Comparison of ENCODE assay signal across 16 cellular contexts in the genomic region with DNA sequence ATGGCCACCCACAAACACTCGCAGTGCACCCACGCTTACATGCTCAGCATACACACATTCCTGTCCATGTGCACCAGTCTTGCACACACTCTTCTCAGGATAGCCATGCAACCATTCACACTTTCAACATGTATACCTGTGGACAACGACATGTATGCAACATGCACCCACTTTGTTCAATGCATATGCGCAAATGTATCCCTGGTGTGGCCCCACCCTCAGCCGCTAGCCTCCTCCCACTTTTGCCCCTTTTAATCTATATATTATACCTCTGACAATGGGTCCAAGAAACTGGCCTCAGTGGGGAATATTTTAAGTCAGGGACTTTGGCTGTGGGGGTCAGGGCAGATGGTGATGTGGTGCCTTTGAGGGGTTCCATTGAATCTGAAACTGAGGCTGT. TPM values are rescaled to one million over a fixed set of nuclear protein-coding genes. Genes with fewer than 3 reads are reported as not detected.
A peak's percentile ranks its signal among the peaks of the same experiment; 100 is the strongest.
DNase-seq lines count a peak whose midpoint lies in the region; ATAC-seq and TF ChIP-seq lines count a peak whose summit lies in the region.
"Had no signal": no experiment of that assay in that cellular context is flagged by ENCODE, and none has a peak within 500 bp of the region (broad histone marks: within the 10 kb centered on the region; RNA-seq: fewer than 3 reads in every experiment).

No MANE protein-coding gene starts in this region.

- H4K20me1 ChIP-seq in IMR-90 (ENCODE audit: insufficient read depth, low read length): no peaks in the 10 kb centered on the region
- H4K20me1 ChIP-seq in Karpas-422 (ENCODE audit: insufficient read depth, low read depth, low read length): no peaks in the 10 kb centered on the region

- DNase-seq in IMR-90: no peak
- DNase-seq in mesenchymal stem cell: no peak
- DNase-seq in tibial nerve (ENCODE audit: low spot score in 2 of 2): no peak
- no peak for DNase-seq in A673 (ENCODE audit: low spot score)
- DNase-seq in Karpas-422: no peak
- DNase-seq: 8988T; BE2C; Caco-2; CD8-positive, alpha-beta memory T cell; DND-41; GDM1; H9 had no signal

- H3K18ac ChIP-seq in IMR-90 (ENCODE audit: low read depth, low read length): no peak overlapping the region
- H3K18ac ChIP-seq in mesenchymal stem cell (ENCODE audit: low read depth in 1 of 2, low read length in 2 of 2): peak overlapping the region in 1 of 2 experiments; percentile 15

- TF ChIP-seq CTCF in IMR-90 (conservative IDR thresholded peaks at IDR 0.05; ENCODE audit: low read depth, low read length): no peak
- TF ChIP-seq CTCF in tibial nerve (IDR thresholded peaks at IDR 0.05): no peak
- TF ChIP-seq CTCF in A673 (conservative IDR thresholded peaks at IDR 0.05; ENCODE audit: low read depth, low read length): no peak

- H3K4ac ChIP-seq in IMR-90 (ENCODE audit: low read depth, low read length) (peak overlapping the region; percentile 74; the same call in 1 of the 2 replicates), mesenchymal stem cell (ENCODE audit: low read depth in 1 of 2, low read length in 2 of 2) (no peak overlapping the region)

- CTCF ChIA-PET in IMR-90 (lab: Yijun Ruan, JAX): no interaction called here
- CTCF ChIA-PET in A673 (lab: Charles Lee): no interaction called here

- no peak overlapping the region for H4K5ac ChIP-seq in IMR-90 (ENCODE audit: low read depth, low read length)

- TF ChIP-seq EP300 in tibial nerve (IDR thresholded peaks at IDR 0.05): no peak

- H3K4me2 ChIP-seq in IMR-90 (ENCODE audit: low read depth, low read length) (no peak overlapping the region), mesenchymal stem cell (ENCODE audit: low read length, poor library complexity, severe bottlenecking) (no peak overlapping the region), Karpas-422 (ENCODE audit: low read depth, low read length, poor library complexity, severe bottlenecking) (no peak overlapping the region)

- H3K79me1 ChIP-seq in IMR-90 (ENCODE audit: low read depth in 1 of 2, low read length in 2 of 2) (peaks cover 0 to 20% of the 10 kb centered on the region in 2 experiments; a peak in 1 of 4 replicates), mesenchymal stem cell (replicated peaks; ENCODE audit: low read length, poor library complexity, severe bottlenecking) (no peaks in the 10 kb centered on the region)

- H2AK5ac ChIP-seq in IMR-90 (ENCODE audit: low read depth, low read length): peak overlapping the region; percentile 60
- no peak overlapping the region for H2AK5ac ChIP-seq in mesenchymal stem cell (ENCODE audit: low read length, severe bottlenecking)

- H4K8ac ChIP-seq in IMR-90 (ENCODE audit: low read depth in 2 of 2, low read length in 2 of 2) (no peak overlapping the region), mesenchymal stem cell (ENCODE audit: low read length) (no peak overlapping the region)

- POLR2A ChIA-PET in IMR-90 (lab: Charles Lee; ENCODE audit: unreplicated experiment) (no interaction called here), A673 (lab: Charles Lee; ENCODE audit: low non-redundant PET) (no interaction called here)

- H3K36me3 ChIP-seq in ACC112 (ENCODE audit: insufficient read depth, low read length) (no peaks in the 10 kb centered on the region), IMR-90 (ENCODE audit: control insufficient read depth, insufficient read depth, low read length) (no peaks in the 10 kb centered on the region), mesenchymal stem cell (ENCODE audit: control insufficient read depth in 1 of 2, insufficient read depth in 2 of 2, low read depth in 1 of 2, low read length in 2 of 2) (no peaks in the 10 kb centered on the region), tibial nerve (no peaks in the 10 kb centered on the region), A673 (ENCODE audit: insufficient read depth, low read length, poor library complexity, severe bottlenecking) (no peaks in the 10 kb centered on the region), Karpas-422 (ENCODE audit: insufficient read depth, low read length) (no peaks in the 10 kb centered on the region)
- H3K36me3 ChIP-seq: BE2C had no signal

- H3K14ac ChIP-seq in IMR-90 (replicated peaks; ENCODE audit: low read depth, low read length) (0 out of 2 replicates have a peak overlapping the region, but pooled peaks have one; percentile 31), mesenchymal stem cell (ENCODE audit: low read length in 2 of 2) (no peak overlapping the region)

- H4K91ac ChIP-seq in IMR-90 (ENCODE audit: insufficient read depth, low read depth, low read length) (no peak overlapping the region; the same call in 1 of the 2 replicates), mesenchymal stem cell (ENCODE audit: low read length) (peak overlapping the region; percentile 67)

- H2BK120ac ChIP-seq in IMR-90 (ENCODE audit: low read depth, low read length) (peak overlapping the region; percentile 69), mesenchymal stem cell (ENCODE audit: low read depth, low read length) (no peak overlapping the region)

- no peak overlapping the region for H2BK20ac ChIP-seq in IMR-90 (ENCODE audit: low read depth, low read length)

- dilution Hi-C loops in IMR-90 (cut with HindIII; ENCODE audit: low sequenced_read_pairs, unreplicated experiment): no loop called here

- WGBS in IMR-90 (ENCODE audit: extremely low coverage in 2 of 2, insufficient read length in 1 of 2), 2 experiments: 100% methylated on average over 3 of the region's 5 CpGs; no CpG with 5 or more reads in 1 of the 2 experiments
- WGBS in mesenchymal stem cell: 95% methylated on average over 4 of the region's 5 CpGs
- WGBS in tibial nerve, 2 donors: 56 to 58% methylated on average over 5 of the region's 5 CpGs

- H3K9ac ChIP-seq in IMR-90 (ENCODE audit: low read depth, low read length) (no peak overlapping the region), mesenchymal stem cell (ENCODE audit: low read length) (no peak overlapping the region), Karpas-422 (ENCODE audit: low read length) (no peak overlapping the region)

- H2BK12ac ChIP-seq in mesenchymal stem cell (ENCODE audit: low read length in 2 of 2): peak overlapping the region in 1 of 2 experiments; percentile 3

- H3K56ac ChIP-seq in IMR-90 (ENCODE audit: extremely low read depth, insufficient read depth, low read length): no peak overlapping the region; the same call in 1 of the 2 replicates

- H2AFZ ChIP-seq in ACC112 (ENCODE audit: low read length, unreplicated experiment) (no peak overlapping the region), IMR-90 (replicated peaks; ENCODE audit: low read length, poor library complexity) (no peak overlapping the region), mesenchymal stem cell (ENCODE audit: low read depth, low read length) (no peak overlapping the region), Karpas-422 (ENCODE audit: low read length) (no peak overlapping the region)
- H2AFZ ChIP-seq: GM23338 had no signal

- intact Hi-C loops in IMR-90 (cut with micrococcal nuclease) (no loop called here), A673 (cut with micrococcal nuclease; ENCODE audit: unreplicated experiment) (no loop called here)

- no peak for TF ChIP-seq POLR2A in IMR-90 (IDR thresholded peaks at IDR 0.05; ENCODE audit: low read depth, low read length)
- no peak for TF ChIP-seq POLR2A in tibial nerve (IDR thresholded peaks at IDR 0.05)

- H3K23ac ChIP-seq in IMR-90 (ENCODE audit: low read depth, low read length) (0 out of 2 replicates have a peak overlapping the region, but pooled peaks have one; percentile 15), mesenchymal stem cell (ENCODE audit: low read length in 2 of 2) (no peak overlapping the region)

- H3K4me1 ChIP-seq in ACC112 (ENCODE audit: control insufficient read depth, insufficient read depth, low read length, unreplicated experiment): peaks cover 37% of the 10 kb centered on the region
- peaks cover 9% of the 10 kb centered on the region for H3K4me1 ChIP-seq in IMR-90 (ENCODE audit: control insufficient read depth, insufficient read depth, low read length)
- H3K4me1 ChIP-seq in mesenchymal stem cell (ENCODE audit: control insufficient read depth, insufficient read depth, low read depth, low read length): peaks cover 10% of the 10 kb centered on the region
- peaks cover 0 to 45% (median 12%) of the 10 kb centered on the region in 4 donors for H3K4me1 ChIP-seq in tibial nerve
- H3K4me1 ChIP-seq in A673 (ENCODE audit: insufficient read depth, low read length, poor library complexity, severe bottlenecking): no peaks in the 10 kb centered on the region
- H3K4me1 ChIP-seq in Karpas-422 (ENCODE audit: low read length): peaks cover 49% of the 10 kb centered on the region
- H3K4me1 ChIP-seq: BE2C, Caco-2 had no signal

- in situ Hi-C loops in IMR-90 (cut with MboI; ENCODE audit: low sequenced_read_pairs): no loop called here

- no peak for ATAC-seq in IMR-90 (ENCODE audit: low read depth)
- no peak for ATAC-seq in HG03520 (IDR thresholded peaks at IDR 0.05; ENCODE audit: unreplicated experiment)

- H3K4me3 ChIP-seq in ACC112 (ENCODE audit: low read depth, low read length): peak overlapping the region; percentile 75; the same call in 1 of the 2 replicates
- H3K4me3 ChIP-seq in IMR-90 (ENCODE audit: insufficient read depth, low read depth, low read length): no peak overlapping the region
- H3K4me3 ChIP-seq in mesenchymal stem cell (ENCODE audit: insufficient read depth in 1 of 2, low read depth in 1 of 2, low read length in 2 of 2): no peak overlapping the region
- H3K4me3 ChIP-seq in tibial nerve: peak overlapping the region in 3 of 4 donors; percentile 19 to 54 (median 33)
- H3K4me3 ChIP-seq in A673 (ENCODE audit: low read depth, low read length, poor library complexity, severe bottlenecking): no peak overlapping the region
- no peak overlapping the region for H3K4me3 ChIP-seq in Karpas-422 (ENCODE audit: low read length)

- TF ChIP-seq RAD21 in IMR-90 (IDR thresholded peaks at IDR 0.05; ENCODE audit: low read length): no peak

- H3K79me2 ChIP-seq in ACC112 (ENCODE audit: control insufficient read depth, insufficient read depth, low read length, unreplicated experiment) (no peaks in the 10 kb centered on the region), Karpas-422 (ENCODE audit: low read length) (no peaks in the 10 kb centered on the region)

- no peak overlapping the region for H2BK5ac ChIP-seq in IMR-90 (ENCODE audit: low read depth, low read length, poor library complexity, severe bottlenecking)
- no peak overlapping the region for H2BK5ac ChIP-seq in mesenchymal stem cell (ENCODE audit: low read depth, low read length, poor library complexity, severe bottlenecking)

- H3K27me3 ChIP-seq in ACC112 (ENCODE audit: insufficient read depth, low read length): no peaks in the 10 kb centered on the region
- no peaks in the 10 kb centered on the region for H3K27me3 ChIP-seq in IMR-90 (ENCODE audit: control insufficient read depth, insufficient read depth, low read length)
- H3K27me3 ChIP-seq in mesenchymal stem cell (ENCODE audit: control insufficient read depth in 1 of 2, insufficient read depth in 1 of 2, low read length in 2 of 2): peaks cover 6 to 28% of the 10 kb centered on the region in 2 experiments
- peaks cover 0 to 11% of the 10 kb centered on the region in 2 donors for H3K27me3 ChIP-seq in tibial nerve
- H3K27me3 ChIP-seq in A673 (replicated peaks; ENCODE audit: insufficient read depth, low read depth, low read length, poor library complexity): no peaks in the 10 kb centered on the region
- no peaks in the 10 kb centered on the region for H3K27me3 ChIP-seq in Karpas-422 (ENCODE audit: low read length)

- H3K9me3 ChIP-seq in IMR-90 (ENCODE audit: control insufficient read depth, insufficient read depth, low read length): no peaks in the 10 kb centered on the region
- H3K9me3 ChIP-seq in mesenchymal stem cell (ENCODE audit: control insufficient read depth, low read length): no peaks in the 10 kb centered on the region
- H3K9me3 ChIP-seq in tibial nerve: no peaks in the 10 kb centered on the region
- no peaks in the 10 kb centered on the region for H3K9me3 ChIP-seq in A673 (ENCODE audit: low read depth, low read length, poor library complexity, severe bottlenecking)
- no peaks in the 10 kb centered on the region for H3K9me3 ChIP-seq in Karpas-422 (ENCODE audit: low read length)
- H3K9me3 ChIP-seq: BE2C, Caco-2 had no signal

- BruUV-seq in IMR-90 (replicated peaks; lab: Mats Ljungman, UMichigan) (no TSS peak), A673 (replicated peaks; lab: Mats Ljungman, UMichigan) (no TSS peak)

- H2AK9ac ChIP-seq in IMR-90 (replicated peaks; ENCODE audit: low read depth, low read length, poor library complexity): peak overlapping the region; percentile 51

- no peaks in the 10 kb centered on the region for H3K9me2 ChIP-seq in Karpas-422 (replicated peaks; ENCODE audit: insufficient read depth, low read length)

- H3K9me1 ChIP-seq in IMR-90 (ENCODE audit: insufficient read depth, low read length): peaks cover 20% of the 10 kb centered on the region

- H2BK15ac ChIP-seq in IMR-90 (ENCODE audit: low read depth, low read length): 0 out of 3 replicates have a peak overlapping the region, but pooled peaks have one; percentile 39
- no peak overlapping the region for H2BK15ac ChIP-seq in mesenchymal stem cell (ENCODE audit: low read depth, poor library complexity, severe bottlenecking)

- H3K27ac ChIP-seq in ACC112 (ENCODE audit: low read depth, low read length) (no peak overlapping the region), IMR-90 (ENCODE audit: insufficient read depth, low read length) (no peak overlapping the region), mesenchymal stem cell (ENCODE audit: low read length, poor library complexity, severe bottlenecking) (no peak overlapping the region), tibial nerve (peak overlapping the region in 2 of 4 donors; percentile 83 to 89), A673 (ENCODE audit: low read depth, low read length, poor library complexity, severe bottlenecking) (no peak overlapping the region), Karpas-422 (ENCODE audit: low read length) (no peak overlapping the region)

RNA-seq across cellular contexts. Expression of a gene that starts 1.0 kb away (rescaled TPM):
- total RNA-seq in IMR-90 (2012; rRNA removed): 0.56 and 1.4 TPM in 2 replicates
- 0.53 and 0.87 TPM in 2 replicates for polyA plus RNA-seq in IMR-90 (2012; rRNA removed)
- polyA plus RNA-seq in IMR-90 (2012; cell fraction: cytosol; rRNA removed): 0.42 and 0.49 TPM in 2 replicates
- 0.81 and 1.2 TPM in 2 replicates for polyA plus RNA-seq in IMR-90 (2012; cell fraction: nucleus; rRNA removed; ENCODE audit: low replicate concordance)
- polyA plus RNA-seq in mesenchymal stem cell (2013, experiment 1 of 2): 18.2 TPM
- polyA plus RNA-seq in mesenchymal stem cell (2013, experiment 2 of 2): 18.3 TPM
- 10 to 100 TPM in 2 of 4 donors, 1 to 10 TPM in 2; 4.4 to 18.8 (median 7.8) TPM for total RNA-seq in tibial nerve
- total RNA-seq in A673 (2021): 0.87 and 1.0 TPM in 2 replicates
- total RNA-seq in Karpas-422 (2014; rRNA removed; shearing (Covaris generic); ENCODE audit: low replicate concordance): 0.22 and 1.4 TPM in 2 replicates
- total RNA-seq: Caco-2; CD8-positive, alpha-beta memory T cell; H9 had no signal
- polyA plus RNA-seq: CD8-positive, alpha-beta memory T cell had no signal

RNA-seq across cellular contexts. Expression of a gene that starts 42.3 kb away (rescaled TPM):
- total RNA-seq in IMR-90 (2012; rRNA removed) (not detected in 2 replicates), tibial nerve (under 1 TPM in 2 of 4 donors, not detected in 2; 0.42 to 0.90 TPM), A673 (2021) (18.8 and 22.3 TPM in 2 replicates)
- not detected in 2 replicates for polyA plus RNA-seq in IMR-90 (2012; rRNA removed)
- polyA plus RNA-seq in IMR-90 (2012; cell fraction: cytosol; rRNA removed): not detected in 2 replicates
- 0.15 TPM in 1 of 2 replicates, not detected in the other for polyA plus RNA-seq in IMR-90 (2012; cell fraction: nucleus; rRNA removed; ENCODE audit: low replicate concordance)
- not detected for polyA plus RNA-seq in mesenchymal stem cell (2013, experiment 1 of 2)
- polyA plus RNA-seq in mesenchymal stem cell (2013, experiment 2 of 2): not detected
- 0.30 and 0.54 TPM in 2 replicates for total RNA-seq in Karpas-422 (2014; rRNA removed; shearing (Covaris generic); ENCODE audit: low replicate concordance)
- total RNA-seq: Caco-2, H9, HT-29 had no signal

Comparison
In these comparisons a context has a peak if more than half of its experiments do, and no peak if none do; other contexts are left out.
1. H3K4me3 ChIP-seq: peak in ACC112 (single experiment) and tibial nerve (3 of 4); none in IMR-90 (single experiment), mesenchymal stem cell (0 of 2), A673 (single experiment) and Karpas-422 (single experiment).
2. RNA of a gene that starts 42.3 kb away (total RNA-seq): 18.8 to 22.3 TPM in A673; 0.42 to 0.90 TPM in tibial nerve, 0.30 to 0.54 TPM in Karpas-422 and not detected in IMR-90; every median in the first group is over 10 times any median in the second.